ENCODE assay signal across 8 cellular contexts in the genomic region with DNA sequence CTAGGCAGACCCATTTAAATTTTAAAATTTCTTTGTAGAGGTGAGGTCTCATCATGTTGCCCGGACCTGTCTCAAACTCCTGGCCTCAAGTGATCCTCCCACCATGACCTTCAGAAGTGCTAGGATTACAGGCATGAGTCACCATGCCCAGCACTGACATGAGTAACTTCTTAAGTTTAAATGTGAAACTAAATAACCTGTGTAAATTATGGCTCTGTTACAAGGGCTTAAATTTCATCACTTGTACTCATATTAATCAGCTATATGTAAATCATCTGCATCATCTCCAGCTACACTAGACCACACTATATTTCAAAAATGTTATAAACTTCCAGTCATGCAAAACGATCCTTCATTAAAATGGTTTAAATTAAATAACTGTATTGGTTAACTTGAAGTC. TPM values are rescaled to one million over a fixed set of nuclear protein-coding genes. Genes with fewer than 3 reads are reported as not detected.
A peak's percentile ranks its signal among the peaks of the same experiment; 100 is the strongest.
DNase-seq lines count a peak whose midpoint lies in the region; ATAC-seq and TF ChIP-seq lines count a peak whose summit lies in the region.

No MANE protein-coding gene starts in this region.

- no peaks in the 10 kb centered on the region for H3K27me3 Mint-ChIP-seq in T-helper 17 cell

- peaks cover 10% of the 10 kb centered on the region for H3K4me1 Mint-ChIP-seq in T-helper 17 cell

- peak; percentile 5 for DNase-seq in GM03348 (ENCODE audit: low spot score)
- DNase-seq in T-helper 17 cell, result no peak
- peak; percentile 92 for DNase-seq in fibroblast of villous mesenchyme (ENCODE audit: low read depth)
- no peak for DNase-seq in left lobe of liver (ENCODE audit: low spot score)
- no peak for DNase-seq in DMS79 (lab: John Stamatoyannopoulos, UW)
- DNase-seq in nucleus accumbens (lab: John Stamatoyannopoulos, UW), result no peak

- no peak overlapping the region for H3K4me3 ChIP-seq in fibroblast of villous mesenchyme (ENCODE audit: low read depth, low read length)

- peaks cover under 1% of the 10 kb centered on the region for H3K36me3 Mint-ChIP-seq in T-helper 17 cell (ENCODE audit: low read depth)

- H3K27ac Mint-ChIP-seq in T-helper 17 cell, result peak overlapping the region; percentile 19

- H3K9me3 ChIP-seq in T-helper 17 cell (ENCODE audit: control insufficient read depth, low read length, poor library complexity, severe bottlenecking), result no peaks in the 10 kb centered on the region

- TF ChIP-seq CTCF in fibroblast of villous mesenchyme (IDR thresholded peaks at IDR 0.05; ENCODE audit: insufficient read depth, low read depth, low read length), result no peak

- ATAC-seq in HG02588 (IDR thresholded peaks at IDR 0.05; ENCODE audit: unreplicated experiment) (peak; percentile 65), T-helper 17 cell (no peak), left lobe of liver (no peak), GM21515 (IDR thresholded peaks at IDR 0.05; ENCODE audit: unreplicated experiment) (no peak)

- H3K4me3 Mint-ChIP-seq in T-helper 17 cell, result no peak overlapping the region

RNA-seq across cellular contexts. Expression of gene ATAD1, which starts 56.1 kb away (rescaled TPM):
- total RNA-seq in T-helper 17 cell (10 to 100 TPM; 25.1 to 32.2 TPM), fibroblast of villous mesenchyme (30.6 and 51.8 TPM in 2 replicates), left lobe of liver (20.6 TPM)

Comparison
In these comparisons a context has a peak if more than half of its experiments do, and no peak if none do; other contexts are left out.
1. DNase-seq: peak in GM03348 (single experiment) and fibroblast of villous mesenchyme (single experiment); none in T-helper 17 cell (0 of 3), left lobe of liver (single experiment), DMS79 (single experiment) and nucleus accumbens (0 of 56).